In genomic region chr2:68955432-68955831, GRCh38 we compare ENCODE assay signal across 18 cellular contexts. TPM values are rescaled to one million over a fixed set of nuclear protein-coding genes. Genes with fewer than 3 reads are reported as not detected.
"Had no signal": no experiment of that assay in that cellular context is flagged by ENCODE, and none has a peak within 500 bp of the region (broad histone marks: within the 10 kb centered on the region; RNA-seq: fewer than 3 reads in every experiment).

No MANE protein-coding gene starts in this region.

RNA-seq across cellular contexts. Expression of gene GKN2, which starts 2.7 kb away (rescaled TPM):
- total RNA-seq: activated CD4-positive, alpha-beta memory T cell treated with anti-CD3 and anti-CD28 coated beads, Interleukin-2, amount 10 ng/mL, durations not matched to agents 7 days and 5 days; activated CD4-positive, alpha-beta T cell treated with anti-CD3 and anti-CD28 coated beads for 36 hours; activated CD4-positive, alpha-beta T cell treated with anti-CD3 and anti-CD28 coated beads, Interleukin-2, amount 10 ng/mL, durations not matched to agents 7 days and 5 days; activated CD8-positive, alpha-beta memory T cell treated with anti-CD3 and anti-CD28 coated beads, Interleukin-2, amount 10 ng/mL, durations not matched to agents 7 days and 5 days; activated CD8-positive, alpha-beta T cell treated with anti-CD3 and anti-CD28 coated beads, Interleukin-2, amount 10 ng/mL, durations not matched to agents 7 days and 5 days; activated naive CD4-positive, alpha-beta T cell treated with anti-CD3 and anti-CD28 coated beads, Interleukin-2, amount 50 U/mL, for 72 hours; activated naive CD8-positive, alpha-beta T cell treated with anti-CD3 and anti-CD28 coated beads for 36 hours; activated T-helper 2 cell treated with anti-CD3 and anti-CD28 coated beads, Interferon-gamma antibody, Interleukin-2, Interleukin-4, amounts not matched to agents 10 μg/mL and 5 μg/mL and 100 μg/mL, durations not matched to agents 14 hours and 24 hours and 36 hours; aorta; astrocyte; body of pancreas; breast epithelium; cardiac muscle cell; chondrocyte; T-helper 1 cell treated with Interleukin-12 subunit alpha and Interleukin-12 subunit beta and Interleukin-4 antibody, amounts not matched to agents 30 ng/mL and 1 ng/mL, for 36 hours; T-helper 17 cell; T-helper 2 cell treated with Interferon-gamma antibody and Interleukin-4, amounts not matched to agents 100 ng/mL and 5 ng/mL, for 36 hours; WTC11 had no signal
- polyA plus RNA-seq: cardiac muscle cell had no signal

RNA-seq across cellular contexts. Expression of gene GKN1, which starts 19.0 kb away (rescaled TPM):
- total RNA-seq: activated CD4-positive, alpha-beta memory T cell treated with anti-CD3 and anti-CD28 coated beads, Interleukin-2, amount 10 ng/mL, durations not matched to agents 7 days and 5 days; activated CD4-positive, alpha-beta T cell treated with anti-CD3 and anti-CD28 coated beads for 36 hours; activated CD4-positive, alpha-beta T cell treated with anti-CD3 and anti-CD28 coated beads, Interleukin-2, amount 10 ng/mL, durations not matched to agents 7 days and 5 days; activated CD8-positive, alpha-beta memory T cell treated with anti-CD3 and anti-CD28 coated beads, Interleukin-2, amount 10 ng/mL, durations not matched to agents 7 days and 5 days; activated CD8-positive, alpha-beta T cell treated with anti-CD3 and anti-CD28 coated beads, Interleukin-2, amount 10 ng/mL, durations not matched to agents 7 days and 5 days; activated naive CD4-positive, alpha-beta T cell treated with anti-CD3 and anti-CD28 coated beads, Interleukin-2, amount 50 U/mL, for 72 hours; activated naive CD8-positive, alpha-beta T cell treated with anti-CD3 and anti-CD28 coated beads for 36 hours; activated T-helper 2 cell treated with anti-CD3 and anti-CD28 coated beads, Interferon-gamma antibody, Interleukin-2, Interleukin-4, amounts not matched to agents 10 μg/mL and 5 μg/mL and 100 μg/mL, durations not matched to agents 14 hours and 24 hours and 36 hours; aorta; astrocyte; body of pancreas; breast epithelium; cardiac muscle cell; T-helper 1 cell treated with Interleukin-12 subunit alpha and Interleukin-12 subunit beta and Interleukin-4 antibody, amounts not matched to agents 30 ng/mL and 1 ng/mL, for 36 hours; T-helper 17 cell; T-helper 2 cell treated with Interferon-gamma antibody and Interleukin-4, amounts not matched to agents 100 ng/mL and 5 ng/mL, for 36 hours; WTC11 had no signal
- polyA plus RNA-seq: cardiac muscle cell had no signal

RNA-seq across cellular contexts. Expression of gene ANTXR1, which starts 57.5 kb away (rescaled TPM):
- total RNA-seq: activated CD4-positive, alpha-beta memory T cell treated with anti-CD3 and anti-CD28 coated beads, Interleukin-2, amount 10 ng/mL, durations not matched to agents 7 days and 5 days; activated naive CD4-positive, alpha-beta T cell treated with anti-CD3 and anti-CD28 coated beads, Interleukin-2, amount 50 U/mL, for 72 hours; activated T-helper 2 cell treated with anti-CD3 and anti-CD28 coated beads, Interferon-gamma antibody, Interleukin-2, Interleukin-4, amounts not matched to agents 10 μg/mL and 5 μg/mL and 100 μg/mL, durations not matched to agents 14 hours and 24 hours and 36 hours; T-helper 17 cell; T-helper 2 cell treated with Interferon-gamma antibody and Interleukin-4, amounts not matched to agents 100 ng/mL and 5 ng/mL, for 36 hours had no signal
